In genomic region chr11:89477175-89477574, GRCh38 we compare ENCODE assay signal across 17 cellular contexts. TPM values are rescaled to one million over a fixed set of nuclear protein-coding genes. Genes with fewer than 3 reads are reported as not detected.
DNase-seq lines count a peak whose midpoint lies in the region; FAIRE-seq and TF ChIP-seq lines count a peak whose summit lies in the region.
"Had no signal": no experiment of that assay in that cellular context is flagged by ENCODE, and none has a peak within 500 bp of the region (broad histone marks: within the 10 kb centered on the region; RNA-seq: fewer than 3 reads in every experiment).

No MANE protein-coding gene starts in this region.

- WGBS in small intestine, 3 donors = 33 to 65% (median 58%) methylated on average over 6 of the region's 6 CpGs

- H3K36me3 ChIP-seq in small intestine (ENCODE audit: control insufficient read depth in 2 of 2, insufficient read depth in 2 of 2, low read length in 2 of 2) = no peaks in the 10 kb centered on the region

- no peak overlapping the region for H3K4me3 ChIP-seq in small intestine (ENCODE audit: low read depth in 1 of 2, low read length in 2 of 2)
- H3K4me3 ChIP-seq: tibial artery had no signal

- H3K27ac ChIP-seq in small intestine (ENCODE audit: low read depth in 1 of 2, low read length in 1 of 2) = no peak overlapping the region
- H3K27ac ChIP-seq: tibial artery had no signal

- DNase-seq in NCI-H1105 treated with DMSO at 0.1 percent for 48 hours (lab: John Stamatoyannopoulos, UW) (peak; percentile 24), NCI-H1105 (lab: John Stamatoyannopoulos, UW) (no peak), NCI-H774 (lab: John Stamatoyannopoulos, UW) (peak; percentile 8), islet precursor cell (peak; percentile 72), small intestine (peak; percentile 19), D721Med (ENCODE audit: insufficient read length, low spot score) (no peak), NCI-H2107 (lab: John Stamatoyannopoulos, UW) (no peak)
- DNase-seq in activated CD4-positive, alpha-beta T cell treated with anti-CD3 and anti-CD28 coated beads, Interleukin-2, amount 50 U/mL, for 48 hours = no peak
- DNase-seq: activated effector memory CD4-positive, alpha-beta T cell treated with Interleukin-2 at 50 U/mL for 16 hours; amniotic stem cell; CD4-positive, CD25-positive, alpha-beta regulatory T cell; MM.1S; NCI-H446 treated with DMSO at 0.1 percent for 48 hours; RPMI8226; stimulated activated CD4-positive, alpha-beta T cell treated with anti-CD3 and anti-CD28 coated beads, Interleukin-4, amount 100 ng/mL, for 24 hours; tibial artery had no signal

- H3K9me3 ChIP-seq in small intestine (ENCODE audit: control insufficient read depth, low read depth) = no peaks in the 10 kb centered on the region
- H3K9me3 ChIP-seq: tibial artery had no signal

- H3K4me1 ChIP-seq in small intestine (ENCODE audit: control insufficient read depth in 2 of 2, insufficient read depth in 1 of 2, low read depth in 1 of 2, low read length in 1 of 2) = no peaks in the 10 kb centered on the region

- H3K27me3 ChIP-seq in small intestine (ENCODE audit: control insufficient read depth in 2 of 2, insufficient read depth in 2 of 2, low read length in 2 of 2) = no peaks in the 10 kb centered on the region
- H3K27me3 ChIP-seq: tibial artery had no signal

- FAIRE-seq in small intestine (lab: Jason Lieb, UNC) (no peak), D721Med (lab: Jason Lieb, UNC) (no peak)
- FAIRE-seq: frontal cortex had no signal

- TF ChIP-seq CTCF in D721Med (IDR thresholded peaks at IDR 0.05; ENCODE audit: insufficient read depth, missing control alignments) = no peak

RNA-seq across cellular contexts. Expression of gene NOX4, which starts 14.0 kb away (rescaled TPM):
- under 1 TPM in 1 of 3 donors, not detected in 2; 0.31 TPM for polyA plus RNA-seq in small intestine
- polyA plus RNA-seq: CD4-positive, CD25-positive, alpha-beta regulatory T cell had no signal

Comparison
In these comparisons a context has a peak if more than half of its experiments do, and no peak if none do; other contexts are left out.
1. DNase-seq: peak in NCI-H1105 treated with DMSO at 0.1 percent for 48 hours (single experiment), NCI-H774 (single experiment), islet precursor cell (single experiment) and small intestine (single experiment); none in NCI-H1105 (single experiment), D721Med (single experiment), NCI-H2107 (single experiment) and activated CD4-positive, alpha-beta T cell treated with anti-CD3 and anti-CD28 coated beads, Interleukin-2, amount 50 U/mL, for 48 hours (0 of 2).